Comparison of ENCODE assay signal across 12 cellular contexts in genomic region chr2:64604929-64605550, GRCh38. TPM values are rescaled to one million over a fixed set of nuclear protein-coding genes. Genes with fewer than 3 reads are reported as not detected.
DNase-seq lines count a peak whose midpoint lies in the region; ATAC-seq and TF ChIP-seq lines count a peak whose summit lies in the region.
"Had no signal": no experiment of that assay in that cellular context is flagged by ENCODE, and none has a peak within 500 bp of the region (broad histone marks: within the 10 kb centered on the region; RNA-seq: fewer than 3 reads in every experiment).

No MANE protein-coding gene starts in this region.

- H3K36me3 ChIP-seq in esophagus (ENCODE audit: control insufficient read depth in 2 of 2, insufficient read depth in 2 of 2, low read length in 1 of 2): no peaks in the 10 kb centered on the region
- H3K36me3 ChIP-seq: Peyer's patch had no signal

- peaks cover 11% of the 10 kb centered on the region for H3K9me3 Mint-ChIP-seq in activated T-helper 1 cell treated with anti-CD3 and anti-CD28 coated beads, Interleukin-12 subunit alpha, Interleukin-12 subunit beta, Interleukin-2, Interleukin-4 antibody, amounts not matched to agents 30 ng/mL and 10 ng/mL and 1 ng/mL, durations not matched to agents 14 hours and 24 hours and 36 hours

- TF ChIP-seq CTCF in AG10803 (conservative IDR thresholded peaks at IDR 0.05; ENCODE audit: low read length) (no peak), omental fat pad (IDR thresholded peaks at IDR 0.05) (no peak)

- intact Hi-C loops in activated T-helper 1 cell treated with anti-CD3 and anti-CD28 coated beads, Interleukin-12 subunit alpha, Interleukin-12 subunit beta, Interleukin-2, Interleukin-4 antibody, amounts not matched to agents 30 ng/mL and 10 ng/mL and 1 ng/mL, durations not matched to agents 14 hours and 24 hours and 36 hours (cut with micrococcal nuclease): no loop called here

- H3K36me3 Mint-ChIP-seq in activated T-helper 1 cell treated with anti-CD3 and anti-CD28 coated beads, Interleukin-12 subunit alpha, Interleukin-12 subunit beta, Interleukin-2, Interleukin-4 antibody, amounts not matched to agents 30 ng/mL and 10 ng/mL and 1 ng/mL, durations not matched to agents 14 hours and 24 hours and 36 hours (ENCODE audit: low read depth): peaks cover 2% of the 10 kb centered on the region

- H3K27me3 ChIP-seq in esophagus (ENCODE audit: control insufficient read depth in 1 of 2, insufficient read depth in 2 of 2, low read length in 2 of 2): no peaks in the 10 kb centered on the region
- H3K27me3 ChIP-seq: Peyer's patch had no signal

- peak overlapping the region; percentile 1 to 84 for H3K27ac ChIP-seq in esophagus (ENCODE audit: low read depth in 2 of 2, low read length in 1 of 2)
- H3K27ac ChIP-seq: C4-2B had no signal

- H3K9me3 ChIP-seq in esophagus (ENCODE audit: control insufficient read depth in 2 of 2, insufficient read depth in 1 of 2, low read depth in 1 of 2, low read length in 1 of 2): no peaks in the 10 kb centered on the region
- H3K9me3 ChIP-seq: Peyer's patch had no signal

- H3K4me1 Mint-ChIP-seq in activated T-helper 1 cell treated with anti-CD3 and anti-CD28 coated beads, Interleukin-12 subunit alpha, Interleukin-12 subunit beta, Interleukin-2, Interleukin-4 antibody, amounts not matched to agents 30 ng/mL and 10 ng/mL and 1 ng/mL, durations not matched to agents 14 hours and 24 hours and 36 hours (ENCODE audit: low read depth): peaks cover 28% of the 10 kb centered on the region

- H3K4me3 Mint-ChIP-seq in activated T-helper 1 cell treated with anti-CD3 and anti-CD28 coated beads, Interleukin-12 subunit alpha, Interleukin-12 subunit beta, Interleukin-2, Interleukin-4 antibody, amounts not matched to agents 30 ng/mL and 10 ng/mL and 1 ng/mL, durations not matched to agents 14 hours and 24 hours and 36 hours: no peak overlapping the region

- ATAC-seq in omental fat pad (ENCODE audit: low FRiP score): peak; percentile 76

- peaks cover 2 to 12% of the 10 kb centered on the region in 2 donors for H3K4me1 ChIP-seq in esophagus (ENCODE audit: control insufficient read depth in 2 of 2, insufficient read depth in 2 of 2, low read length in 1 of 2)

- H3K27ac Mint-ChIP-seq in activated T-helper 1 cell treated with anti-CD3 and anti-CD28 coated beads, Interleukin-12 subunit alpha, Interleukin-12 subunit beta, Interleukin-2, Interleukin-4 antibody, amounts not matched to agents 30 ng/mL and 10 ng/mL and 1 ng/mL, durations not matched to agents 14 hours and 24 hours and 36 hours: no peak overlapping the region

- no peak overlapping the region for H3K4me3 ChIP-seq in AG10803 (ENCODE audit: low read length)
- no peak overlapping the region for H3K4me3 ChIP-seq in esophagus (ENCODE audit: low read depth in 1 of 2, low read length in 2 of 2)
- H3K4me3 ChIP-seq: Peyer's patch had no signal

- peak; percentile 92 for DNase-seq in AG10803 (ENCODE audit: low read depth)
- DNase-seq in NCI-H69 (lab: John Stamatoyannopoulos, UW): peak; percentile 13
- no peak for DNase-seq in omental fat pad (ENCODE audit: low spot score)
- DNase-seq in NCI-H1048 (lab: John Stamatoyannopoulos, UW): no peak
- no peak for DNase-seq in NK-92 (lab: John Stamatoyannopoulos, UW; ENCODE audit: unreplicated experiment)
- no peak for DNase-seq in activated T-helper 1 cell treated with anti-CD3 and anti-CD28 coated beads, Interleukin-12 subunit alpha, Interleukin-12 subunit beta, Interleukin-2, Interleukin-4 antibody, amounts not matched to agents 30 ng/mL and 10 ng/mL and 1 ng/mL, durations not matched to agents 14 hours and 24 hours and 36 hours (ENCODE audit: low spot score)
- no peak for DNase-seq in NCI-H82 treated with DMSO at 0.1 percent for 48 hours (lab: John Stamatoyannopoulos, UW; ENCODE audit: unreplicated experiment)
- DNase-seq: Kasumi-1, NCI-H2081 treated with DMSO at 0.1 percent for 48 hours had no signal

- WGBS in esophagus, 2 donors: 33 to 44% methylated on average over 6 of the region's 6 CpGs

- H3K27me3 Mint-ChIP-seq in activated T-helper 1 cell treated with anti-CD3 and anti-CD28 coated beads, Interleukin-12 subunit alpha, Interleukin-12 subunit beta, Interleukin-2, Interleukin-4 antibody, amounts not matched to agents 30 ng/mL and 10 ng/mL and 1 ng/mL, durations not matched to agents 14 hours and 24 hours and 36 hours (ENCODE audit: insufficient read depth): peaks cover 4% of the 10 kb centered on the region

RNA-seq across cellular contexts. Expression of gene SERTAD2, which starts 48.7 kb away (rescaled TPM):
- polyA plus RNA-seq in esophagus: 10 to 100 TPM; 13.6 to 22.9 TPM
- total RNA-seq in omental fat pad: 10 to 100 TPM; 13.1 to 42.2 (median 16.6) TPM
- 27.3 and 28.5 TPM in 2 replicates for total RNA-seq in activated T-helper 1 cell treated with anti-CD3 and anti-CD28 coated beads, Interleukin-12 subunit alpha, Interleukin-12 subunit beta, Interleukin-2, Interleukin-4 antibody, amounts not matched to agents 30 ng/mL and 10 ng/mL and 1 ng/mL, durations not matched to agents 14 hours and 24 hours and 36 hours

Comparison
In these comparisons a context has a peak if more than half of its experiments do, and no peak if none do; other contexts are left out.
1. DNase-seq: peak in AG10803 (single experiment) and NCI-H69 (single experiment); none in omental fat pad (single experiment), NCI-H1048 (single experiment), NK-92 (single experiment), activated T-helper 1 cell treated with anti-CD3 and anti-CD28 coated beads, Interleukin-12 subunit alpha, Interleukin-12 subunit beta, Interleukin-2, Interleukin-4 antibody, amounts not matched to agents 30 ng/mL and 10 ng/mL and 1 ng/mL, durations not matched to agents 14 hours and 24 hours and 36 hours (single experiment) and NCI-H82 treated with DMSO at 0.1 percent for 48 hours (single experiment).